In the genomic region with DNA sequence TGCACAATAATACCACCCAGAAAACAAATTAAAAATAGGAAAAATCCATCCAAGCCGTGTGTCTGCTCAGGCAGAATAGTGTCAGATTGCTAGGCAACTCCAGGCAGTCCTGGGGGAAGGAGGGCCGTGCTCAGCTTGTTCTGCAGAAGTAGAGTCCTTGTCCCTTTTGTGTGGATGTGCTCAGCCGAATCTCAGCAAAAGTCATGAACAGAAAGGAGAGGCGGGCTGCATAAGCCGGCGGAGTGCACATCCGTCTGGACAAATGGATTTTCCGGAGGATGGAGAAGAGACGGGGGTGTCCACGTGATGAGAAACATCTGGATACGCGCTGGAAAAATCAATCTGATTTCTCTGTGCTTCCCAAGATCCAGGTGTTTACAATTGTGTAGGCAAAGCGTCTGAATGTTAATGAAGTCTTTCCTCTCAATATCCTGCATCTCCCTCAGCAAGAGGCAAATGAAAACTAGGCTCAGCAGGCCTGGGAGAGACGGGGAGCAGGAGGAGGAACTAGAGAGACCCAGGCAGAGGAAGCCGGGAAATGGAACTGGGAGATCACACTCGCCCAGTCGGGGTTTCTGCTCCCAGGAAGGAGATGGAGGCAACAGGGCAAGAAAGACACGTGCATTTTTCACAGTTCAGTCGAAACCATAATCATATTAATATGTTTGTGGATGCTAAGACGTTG, we compare ENCODE assay signal across 24 cellular contexts. TPM values are rescaled to one million over a fixed set of nuclear protein-coding genes. Genes with fewer than 3 reads are reported as not detected.
DNase-seq lines count a peak whose midpoint lies in the region; ATAC-seq, FAIRE-seq and TF ChIP-seq lines count a peak whose summit lies in the region.
"Had no signal": no experiment of that assay in that cellular context is flagged by ENCODE, and none has a peak within 500 bp of the region (broad histone marks: within the 10 kb centered on the region; RNA-seq: fewer than 3 reads in every experiment).

No MANE protein-coding gene starts in this region.

- H3K9me3 ChIP-seq in WERI-Rb-1 (ENCODE audit: severe bottlenecking) (peaks cover 3% of the 10 kb centered on the region), lower lobe of right lung (no peaks in the 10 kb centered on the region), testis (no peaks in the 10 kb centered on the region)

- no peak for FAIRE-seq in urothelium cell line (lab: Jason Lieb, UNC)

- no peak for TF ChIP-seq CTCF in WERI-Rb-1 (IDR thresholded peaks at IDR 0.05; ENCODE audit: low read depth, low read length)
- no peak for TF ChIP-seq CTCF in lower lobe of right lung (IDR thresholded peaks at IDR 0.05)
- TF ChIP-seq CTCF in testis (IDR thresholded peaks at IDR 0.05): no peak

- intact Hi-C loops in left cardiac atrium (cut with DNase I) (no loop called here), Right ventricle myocardium inferior (cut with DNase I) (no loop called here), lower lobe of right lung (cut with DNase I) (no loop called here), testis (cut with DNase I; ENCODE audit: low total_unique reads) (no loop called here)

- ATAC-seq in left cardiac atrium: no peak
- ATAC-seq in Right ventricle myocardium inferior: no peak
- no peak for ATAC-seq in lower lobe of right lung
- no peak for ATAC-seq in left lobe of liver
- ATAC-seq: activated CD8-positive, alpha-beta T cell treated with anti-CD3 and anti-CD28 coated beads for 36 hours had no signal

- peak; percentile 2 for DNase-seq in left cardiac atrium
- DNase-seq in Right ventricle myocardium inferior (ENCODE audit: missing footprints): no peak
- DNase-seq in WERI-Rb-1: peak; percentile 6
- DNase-seq in lower lobe of right lung: peak; percentile 8
- peak; percentile 26 for DNase-seq in testis
- no peak for DNase-seq in UCSD-AML1 (lab: John Stamatoyannopoulos, UW; ENCODE audit: unreplicated experiment)
- DNase-seq in left lobe of liver (ENCODE audit: low spot score): no peak
- no peak for DNase-seq in urothelium cell line (ENCODE audit: low spot score)
- DNase-seq: activated CD8-positive, alpha-beta T cell treated with anti-CD3 and anti-CD28 coated beads for 36 hours; AML-193; KG1; kidney glomerular epithelial cell; NCI-H1105; NCI-H510A treated with DMSO at 0.1 percent for 48 hours; OCI-M1; stimulated activated CD4-positive, alpha-beta T cell treated with anti-CD3 and anti-CD28 coated beads, Interleukin-1b, Interleukin-23, amount 100 ng/mL, for 48 hours had no signal

- H3K36me3 ChIP-seq in WERI-Rb-1 (no peaks in the 10 kb centered on the region), lower lobe of right lung (no peaks in the 10 kb centered on the region), testis (ENCODE audit: low read depth, missing control alignments) (no peaks in the 10 kb centered on the region)

- no peak for TF ChIP-seq POLR2A in testis (IDR thresholded peaks at IDR 0.05)

- H3K27ac ChIP-seq in WERI-Rb-1: no peak overlapping the region
- H3K27ac ChIP-seq in lower lobe of right lung: no peak overlapping the region
- no peak overlapping the region for H3K27ac ChIP-seq in testis
- H3K27ac ChIP-seq: hepatocyte, HL-60, SK-N-MC had no signal

- 30 to 37% methylated on average over 20 of the region's 20 CpGs for WGBS in testis, 2 donors

- H3K4me1 ChIP-seq in lower lobe of right lung: no peaks in the 10 kb centered on the region
- H3K4me1 ChIP-seq in testis: no peaks in the 10 kb centered on the region

- H3K4me3 ChIP-seq in WERI-Rb-1 (ENCODE audit: low read depth, low read length): no peak overlapping the region
- H3K4me3 ChIP-seq in lower lobe of right lung: no peak overlapping the region
- no peak overlapping the region for H3K4me3 ChIP-seq in testis
- H3K4me3 ChIP-seq: hepatocyte, SK-N-MC had no signal

- H3K27me3 ChIP-seq in WERI-Rb-1 (ENCODE audit: insufficient read depth, low read depth, severe bottlenecking): no peaks in the 10 kb centered on the region
- peaks cover 35% of the 10 kb centered on the region for H3K27me3 ChIP-seq in lower lobe of right lung (ENCODE audit: low read depth)
- H3K27me3 ChIP-seq in testis: no peaks in the 10 kb centered on the region

RNA-seq across cellular contexts. Expression of gene RBFOX3, which starts 7.7 kb away (rescaled TPM):
- total RNA-seq in left cardiac atrium (not detected), Right ventricle myocardium inferior (not detected), lower lobe of right lung (not detected), testis (10 to 100 TPM; 13.6 to 15.3 TPM), left lobe of liver (not detected)
- polyA plus RNA-seq in testis (ENCODE audit: insufficient read depth, low read depth, low replicate concordance): 14.4 TPM
- total RNA-seq: activated CD8-positive, alpha-beta T cell treated with anti-CD3 and anti-CD28 coated beads for 36 hours; activated T-helper 2 cell treated with anti-CD3 and anti-CD28 coated beads, Interferon-gamma antibody, Interleukin-2, Interleukin-4, amounts not matched to agents 10 μg/mL and 5 μg/mL and 100 μg/mL, durations not matched to agents 14 hours and 24 hours and 36 hours; dermis microvascular lymphatic vessel endothelial cell; hepatocyte; myocyte; renal cortical epithelial cell; subcutaneous adipose tissue had no signal

Comparison
In these comparisons a context has a peak if more than half of its experiments do, and no peak if none do; other contexts are left out.
1. DNase-seq: peak in left cardiac atrium (single experiment), WERI-Rb-1 (single experiment), lower lobe of right lung (single experiment) and testis (single experiment); none in Right ventricle myocardium inferior (single experiment), UCSD-AML1 (single experiment), left lobe of liver (single experiment) and urothelium cell line (single experiment).
2. RNA of gene RBFOX3, which starts 7.7 kb away (total RNA-seq): 13.6 to 15.3 TPM in testis; not detected in left cardiac atrium, not detected in Right ventricle myocardium inferior (single experiment), not detected in lower lobe of right lung (single experiment) and not detected in left lobe of liver (single experiment); every median in the first group is over 10 times any median in the second.